In the genomic region with DNA sequence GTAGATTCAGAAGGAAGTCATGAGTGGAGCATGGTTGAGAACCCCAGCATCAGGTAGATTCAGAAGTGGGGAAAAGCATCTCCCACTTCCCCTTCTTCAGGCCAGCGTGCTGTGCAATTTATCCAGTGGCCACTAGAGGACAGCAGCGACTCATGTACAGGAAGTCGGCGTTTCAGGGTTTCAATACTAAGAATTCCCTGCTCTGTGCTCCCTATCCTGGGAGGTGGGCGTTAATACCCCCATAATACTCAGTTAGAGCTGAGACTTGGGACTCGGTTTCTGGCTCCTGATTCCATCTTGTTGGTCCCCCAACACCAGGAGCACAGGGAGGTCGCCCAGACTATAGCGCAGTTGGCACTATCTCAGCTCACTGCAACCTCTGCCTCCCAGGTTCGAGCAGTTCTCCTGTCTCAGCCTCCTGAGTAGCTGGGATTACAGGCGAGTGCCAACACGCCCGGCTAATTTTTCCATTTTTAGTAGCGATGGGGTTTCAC, we compare ENCODE assay signal across 8 cellular contexts.
DNase-seq lines count a peak whose midpoint lies in the region; ATAC-seq lines count a peak whose summit lies in the region.

No MANE protein-coding gene starts in this region.

- H3K9me3 Mint-ChIP-seq in activated CD4-positive, alpha-beta memory T cell treated with anti-CD3 and anti-CD28 coated beads, Interleukin-2, amount 10 ng/mL, durations not matched to agents 7 days and 5 days = no peaks in the 10 kb centered on the region
- no peaks in the 10 kb centered on the region for H3K9me3 Mint-ChIP-seq in effector memory CD8-positive, alpha-beta T cell

- H3K4me3 Mint-ChIP-seq in activated CD4-positive, alpha-beta memory T cell treated with anti-CD3 and anti-CD28 coated beads, Interleukin-2, amount 10 ng/mL, durations not matched to agents 7 days and 5 days = no peak overlapping the region
- no peak overlapping the region for H3K4me3 Mint-ChIP-seq in effector memory CD8-positive, alpha-beta T cell

- peaks cover 27% of the 10 kb centered on the region for H3K4me1 Mint-ChIP-seq in activated CD4-positive, alpha-beta memory T cell treated with anti-CD3 and anti-CD28 coated beads, Interleukin-2, amount 10 ng/mL, durations not matched to agents 7 days and 5 days
- peaks cover 6 to 15% of the 10 kb centered on the region in 2 donors for H3K4me1 Mint-ChIP-seq in effector memory CD8-positive, alpha-beta T cell (ENCODE audit: low read depth in 2 of 2)

- in situ Hi-C loops in G401 (cut with HindIII; ENCODE audit: low sequenced_read_pairs) = no loop called here

- peak; percentile 56 for ATAC-seq in HG03103 (IDR thresholded peaks at IDR 0.05; ENCODE audit: low read depth, unreplicated experiment)
- peak; percentile 87 for ATAC-seq in effector memory CD8-positive, alpha-beta T cell (replicated peaks)
- ATAC-seq in GM21737 (IDR thresholded peaks at IDR 0.05; ENCODE audit: unreplicated experiment) = no peak

- peak; percentile 82 for DNase-seq in G401 (ENCODE audit: low spot score)
- DNase-seq in NCI-H69 (lab: John Stamatoyannopoulos, UW) = peak; percentile 77
- DNase-seq in activated CD4-positive, alpha-beta memory T cell treated with anti-CD3 and anti-CD28 coated beads, Interleukin-2, amount 10 ng/mL, durations not matched to agents 7 days and 5 days = peak; percentile 81
- DNase-seq in effector memory CD8-positive, alpha-beta T cell = peak; percentile 68 to 76 (median 73)
- peak; percentile 70 for DNase-seq in mucosa of gallbladder (ENCODE audit: low spot score)
- DNase-seq in stimulated activated CD8-positive, alpha-beta memory T cell treated with anti-CD3 and anti-CD28 coated beads, Interleukin-4, amount 100 ng/mL, for 48 hours = peak; percentile 86

- no peaks in the 10 kb centered on the region for H3K27me3 Mint-ChIP-seq in activated CD4-positive, alpha-beta memory T cell treated with anti-CD3 and anti-CD28 coated beads, Interleukin-2, amount 10 ng/mL, durations not matched to agents 7 days and 5 days
- H3K27me3 Mint-ChIP-seq in effector memory CD8-positive, alpha-beta T cell = no peaks in the 10 kb centered on the region

- CTCF ChIA-PET in activated CD4-positive, alpha-beta memory T cell treated with anti-CD3 and anti-CD28 coated beads, Interleukin-2, amount 10 ng/mL, durations not matched to agents 7 days and 5 days (lab: Charles Lee) = interaction anchor here (0.7 to 4.1 kb wide), 22 partner anchors 9 to 340 kb away, joined by 3 to 59 read pairs (median 6); a partner anchor contains a TSS

- no peak overlapping the region for H3K27ac Mint-ChIP-seq in activated CD4-positive, alpha-beta memory T cell treated with anti-CD3 and anti-CD28 coated beads, Interleukin-2, amount 10 ng/mL, durations not matched to agents 7 days and 5 days
- H3K27ac Mint-ChIP-seq in effector memory CD8-positive, alpha-beta T cell = no peak overlapping the region

- no peaks in the 10 kb centered on the region for H3K36me3 Mint-ChIP-seq in activated CD4-positive, alpha-beta memory T cell treated with anti-CD3 and anti-CD28 coated beads, Interleukin-2, amount 10 ng/mL, durations not matched to agents 7 days and 5 days (ENCODE audit: low read depth)
- H3K36me3 Mint-ChIP-seq in effector memory CD8-positive, alpha-beta T cell (ENCODE audit: insufficient read depth) = no peaks in the 10 kb centered on the region

- POLR2A ChIA-PET in activated CD4-positive, alpha-beta memory T cell treated with anti-CD3 and anti-CD28 coated beads, Interleukin-2, amount 10 ng/mL, durations not matched to agents 7 days and 5 days (lab: Charles Lee) = interaction anchor here (0.9 to 2.6 kb wide), 3 partner anchors 28 to 285 kb away, joined by 3 to 11 read pairs (median 5); a partner anchor contains a TSS
